8 cellular contexts compared by ENCODE assay signal in the genomic region with DNA sequence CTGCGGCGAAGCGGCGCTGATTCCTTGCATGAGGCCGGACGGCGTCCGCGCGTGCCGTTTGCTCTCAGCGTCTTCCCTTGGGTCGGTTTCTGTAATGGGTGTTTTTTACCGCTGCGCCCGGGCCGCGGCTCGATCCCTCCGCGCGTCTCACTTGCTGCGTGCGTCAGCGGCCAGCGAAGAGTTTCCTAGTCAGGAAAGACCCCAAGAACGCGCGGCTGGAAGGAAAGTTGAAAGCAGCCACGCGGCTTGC.
DNase-seq lines count a peak whose midpoint lies in the region; ATAC-seq and TF ChIP-seq lines count a peak whose summit lies in the region.

No MANE protein-coding gene starts in this region.

- TF ChIP-seq EP300 in ovary (IDR thresholded peaks at IDR 0.05) = no peak

- ATAC-seq in HG02763 (IDR thresholded peaks at IDR 0.05; ENCODE audit: unreplicated experiment) = no peak

- H3K36me3 ChIP-seq in ovary = no peaks in the 10 kb centered on the region

- no peaks in the 10 kb centered on the region for H3K9me3 ChIP-seq in ovary

- intact Hi-C loops in ovary (cut with DNase I) = loop anchor here in 2 of 4 donors (5.0 to 10.0 kb wide), 5 partner anchors 87 to 953 kb away; no protein-coding TSS in a partner anchor

- no peaks in the 10 kb centered on the region for H3K27me3 ChIP-seq in ovary

- H3K4me1 ChIP-seq in ovary (ENCODE audit: insufficient read depth) = peaks cover 2% of the 10 kb centered on the region

- TF ChIP-seq CTCF in HFF-Myc (IDR thresholded peaks at IDR 0.05; ENCODE audit: low read depth, low read length, missing control alignments) = no peak
- no peak for TF ChIP-seq CTCF in foreskin fibroblast (IDR thresholded peaks at IDR 0.05; ENCODE audit: low read depth, low read length)
- no peak for TF ChIP-seq CTCF in ovary (IDR thresholded peaks at IDR 0.05)

- peak overlapping the region; percentile 34 to 80 for H3K27ac ChIP-seq in ovary

- DNase-seq in DMS79 treated with DMSO at 0.1 percent for 48 hours (lab: John Stamatoyannopoulos, UW) = peak; percentile 42
- no peak for DNase-seq in HFF-Myc (ENCODE audit: extremely low read depth, low read depth)
- DNase-seq in NCI-H226 = peak; percentile 60
- DNase-seq in activated T-cell treated with anti-CD3 and anti-CD28 coated beads, Interleukin-2, amount 50 U/mL, for 48 hours = peak; percentile 76 to 77
- peak; percentile 74 to 86 for DNase-seq in foreskin fibroblast
- peak; percentile 39 to 73 (median 57) for DNase-seq in ovary
- DNase-seq in cerebellum (ENCODE audit: low spot score) = no peak

- no peak for TF ChIP-seq POLR2A in ovary (IDR thresholded peaks at IDR 0.05)

- 0 to 1% (median 0%) methylated on average over 18 to 31 of the region's 31 CpGs for WGBS in ovary, 3 donors

- H3K4me3 ChIP-seq in HFF-Myc (replicated peaks; ENCODE audit: low read depth, low read length) (peak overlapping the region; percentile 64), foreskin fibroblast (ENCODE audit: low read depth in 1 of 2, low read length in 2 of 2) (peak overlapping the region; percentile 62 to 72), ovary (peak overlapping the region; percentile 54)

Comparison
In these comparisons a context has a peak if more than half of its experiments do, and no peak if none do; other contexts are left out.
1. DNase-seq: peak in DMS79 treated with DMSO at 0.1 percent for 48 hours (single experiment), NCI-H226 (single experiment), activated T-cell treated with anti-CD3 and anti-CD28 coated beads, Interleukin-2, amount 50 U/mL, for 48 hours (2 of 2), foreskin fibroblast (2 of 2) and ovary (5 of 5); none in HFF-Myc (single experiment) and cerebellum (single experiment).
2. Peak in every context shown above with its lines, with median percentiles within 50 percentile points of each other: H3K4me3 ChIP-seq.